ENCODE assay signal across 1 cellular context in the genomic region with DNA sequence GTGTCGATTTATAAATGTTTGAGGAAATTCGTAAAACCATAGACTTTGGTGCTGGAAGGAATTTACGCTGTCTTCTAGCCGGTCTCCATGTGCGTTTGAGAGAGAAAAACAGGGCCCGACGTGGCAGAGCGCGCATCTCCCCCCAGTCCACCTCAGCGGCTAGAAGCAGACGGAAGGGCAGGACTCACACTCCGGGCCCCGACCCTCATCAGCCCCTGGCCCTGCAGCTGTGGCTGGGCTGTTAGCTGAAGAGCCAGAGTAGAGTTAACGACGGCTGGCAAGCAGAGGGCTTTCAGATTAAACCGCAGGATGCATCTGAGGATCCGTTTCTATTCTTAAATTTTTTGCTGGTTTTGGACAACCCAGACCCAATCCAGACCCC.
TF ChIP-seq lines count a peak whose summit lies in the region.

No MANE protein-coding gene starts in this region.

TF ChIP-seq in GM23338, 12 proteins besides CTCF, POLR2A, EP300 and RAD21 (continued from another document):
- TF ChIP-seq, protein P1, sequence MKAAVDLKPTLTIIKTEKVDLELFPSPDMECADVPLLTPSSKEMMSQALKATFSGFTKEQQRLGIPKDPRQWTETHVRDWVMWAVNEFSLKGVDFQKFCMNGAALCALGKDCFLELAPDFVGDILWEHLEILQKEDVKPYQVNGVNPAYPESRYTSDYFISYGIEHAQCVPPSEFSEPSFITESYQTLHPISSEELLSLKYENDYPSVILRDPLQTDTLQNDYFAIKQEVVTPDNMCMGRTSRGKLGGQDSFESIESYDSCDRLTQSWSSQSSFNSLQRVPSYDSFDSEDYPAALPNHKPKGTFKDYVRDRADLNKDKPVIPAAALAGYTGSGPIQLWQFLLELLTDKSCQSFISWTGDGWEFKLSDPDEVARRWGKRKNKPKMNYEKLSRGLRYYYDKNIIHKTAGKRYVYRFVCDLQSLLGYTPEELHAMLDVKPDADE (IDR thresholded peaks at IDR 0.05) = no peak
- TF ChIP-seq ZNF331 (CRISPR knock-in tag; IDR thresholded peaks at IDR 0.05; ENCODE audit: low read depth) = no peak
TF ChIP-seq in GM23338: peak in this region for 2.
